ENCODE assay signal across 14 cellular contexts in the genomic region with DNA sequence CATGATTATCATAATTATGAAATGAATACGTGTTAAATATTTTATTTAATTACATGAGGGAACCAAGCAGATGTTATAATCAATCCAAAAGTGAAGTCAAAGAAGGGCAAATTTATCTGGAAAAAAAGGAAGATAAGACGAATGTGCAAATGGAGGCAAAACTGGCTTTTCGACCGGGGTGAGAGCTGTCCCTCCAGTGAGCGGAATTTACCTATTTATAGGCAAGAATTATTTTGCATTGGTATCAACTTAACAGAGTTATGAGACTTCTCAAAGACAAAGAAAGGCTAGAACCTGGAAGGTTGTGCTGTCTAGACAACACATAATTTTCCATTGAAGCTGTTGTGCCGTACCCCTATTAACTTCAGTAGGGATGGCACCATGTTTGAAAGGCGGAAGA. TPM values are rescaled to one million over a fixed set of nuclear protein-coding genes. Genes with fewer than 3 reads are reported as not detected.
DNase-seq lines count a peak whose midpoint lies in the region; ATAC-seq, FAIRE-seq and TF ChIP-seq lines count a peak whose summit lies in the region.
"Had no signal": no experiment of that assay in that cellular context is flagged by ENCODE, and none has a peak within 500 bp of the region (broad histone marks: within the 10 kb centered on the region; RNA-seq: fewer than 3 reads in every experiment).

No MANE protein-coding gene starts in this region.

- ATAC-seq in stimulated activated naive CD8-positive, alpha-beta T cell treated with anti-CD3 and anti-CD28 coated beads, Interleukin-15, amount 100 ng/mL, for 72 hours, result no peak
- ATAC-seq in activated CD8-positive, alpha-beta T cell treated with anti-CD3 and anti-CD28 coated beads for 36 hours, result no peak
- ATAC-seq in naive B cell (ENCODE audit: low read depth in 2 of 2) (no peak), GM18861 (IDR thresholded peaks at IDR 0.05; ENCODE audit: unreplicated experiment) (no peak)
- ATAC-seq: Right ventricle myocardium inferior had no signal

- intact Hi-C loops in activated CD8-positive, alpha-beta T cell treated with anti-CD3 and anti-CD28 coated beads for 36 hours (cut with micrococcal nuclease), result no loop called here

- H3K27me3 Mint-ChIP-seq in stimulated activated naive CD8-positive, alpha-beta T cell treated with anti-CD3 and anti-CD28 coated beads, Interleukin-15, Interleukin-2, amounts not matched to agents 100 ng/mL and 50 ng/mL, for 24 hours, result no peaks in the 10 kb centered on the region
- H3K27me3 Mint-ChIP-seq in stimulated activated naive CD8-positive, alpha-beta T cell treated with anti-CD3 and anti-CD28 coated beads, Interleukin-15, amount 100 ng/mL, for 72 hours, result no peaks in the 10 kb centered on the region
- no peaks in the 10 kb centered on the region for H3K27me3 Mint-ChIP-seq in activated CD8-positive, alpha-beta T cell treated with anti-CD3 and anti-CD28 coated beads for 36 hours
- H3K27me3 Mint-ChIP-seq in naive B cell, result no peaks in the 10 kb centered on the region

- TF ChIP-seq POLR2A in H54 (IDR thresholded peaks at IDR 0.05; ENCODE audit: low read depth, low read length), result no peak

- CTCF ChIA-PET in activated CD8-positive, alpha-beta T cell treated with anti-CD3 and anti-CD28 coated beads for 36 hours (lab: Charles Lee), result no interaction called here

- H3K9me3 Mint-ChIP-seq in stimulated activated naive CD8-positive, alpha-beta T cell treated with anti-CD3 and anti-CD28 coated beads, Interleukin-15, Interleukin-2, amounts not matched to agents 100 ng/mL and 50 ng/mL, for 24 hours, result peaks cover 4% of the 10 kb centered on the region
- H3K9me3 Mint-ChIP-seq in stimulated activated naive CD8-positive, alpha-beta T cell treated with anti-CD3 and anti-CD28 coated beads, Interleukin-15, amount 100 ng/mL, for 72 hours, result no peaks in the 10 kb centered on the region
- no peaks in the 10 kb centered on the region for H3K9me3 Mint-ChIP-seq in activated CD8-positive, alpha-beta T cell treated with anti-CD3 and anti-CD28 coated beads for 36 hours
- H3K9me3 Mint-ChIP-seq in naive B cell, result no peaks in the 10 kb centered on the region

- POLR2A ChIA-PET in activated CD8-positive, alpha-beta T cell treated with anti-CD3 and anti-CD28 coated beads for 36 hours (lab: Charles Lee), result interaction anchor here (0.8 kb wide), 1 partner anchor 20 kb away, joined by 3 read pairs; no protein-coding TSS in a partner anchor

- H3K4me3 Mint-ChIP-seq in stimulated activated naive CD8-positive, alpha-beta T cell treated with anti-CD3 and anti-CD28 coated beads, Interleukin-15, Interleukin-2, amounts not matched to agents 100 ng/mL and 50 ng/mL, for 24 hours, result peak overlapping the region; percentile 65
- peak overlapping the region in 1 of 2 donors; percentile 60 for H3K4me3 Mint-ChIP-seq in stimulated activated naive CD8-positive, alpha-beta T cell treated with anti-CD3 and anti-CD28 coated beads, Interleukin-15, amount 100 ng/mL, for 72 hours
- H3K4me3 Mint-ChIP-seq in activated CD8-positive, alpha-beta T cell treated with anti-CD3 and anti-CD28 coated beads for 36 hours, result peak overlapping the region; percentile 54
- peak overlapping the region in 5 of 8 donors; percentile 73 to 98 (median 88) for H3K4me3 Mint-ChIP-seq in naive B cell

- H3K4me1 Mint-ChIP-seq in stimulated activated naive CD8-positive, alpha-beta T cell treated with anti-CD3 and anti-CD28 coated beads, Interleukin-15, Interleukin-2, amounts not matched to agents 100 ng/mL and 50 ng/mL, for 24 hours (ENCODE audit: low read depth), result peaks cover 62% of the 10 kb centered on the region
- H3K4me1 Mint-ChIP-seq in stimulated activated naive CD8-positive, alpha-beta T cell treated with anti-CD3 and anti-CD28 coated beads, Interleukin-15, amount 100 ng/mL, for 72 hours, result peaks cover 67% of the 10 kb centered on the region
- H3K4me1 Mint-ChIP-seq in activated CD8-positive, alpha-beta T cell treated with anti-CD3 and anti-CD28 coated beads for 36 hours (ENCODE audit: low read depth), result peaks cover 44% of the 10 kb centered on the region
- peaks cover 39 to 74% (median 60%) of the 10 kb centered on the region in 3 donors for H3K4me1 Mint-ChIP-seq in naive B cell

- FAIRE-seq in H54 (lab: Jason Lieb, UNC), result no peak

- peaks cover 36% of the 10 kb centered on the region for H3K36me3 Mint-ChIP-seq in stimulated activated naive CD8-positive, alpha-beta T cell treated with anti-CD3 and anti-CD28 coated beads, Interleukin-15, Interleukin-2, amounts not matched to agents 100 ng/mL and 50 ng/mL, for 24 hours (ENCODE audit: low read depth)
- peaks cover 33% of the 10 kb centered on the region for H3K36me3 Mint-ChIP-seq in activated CD8-positive, alpha-beta T cell treated with anti-CD3 and anti-CD28 coated beads for 36 hours (ENCODE audit: low read depth)
- peaks cover 15 to 18% of the 10 kb centered on the region in 2 donors for H3K36me3 Mint-ChIP-seq in naive B cell

- no peak for DNase-seq in stimulated activated naive CD8-positive, alpha-beta T cell treated with anti-CD3 and anti-CD28 coated beads, Interleukin-15, amount 100 ng/mL, for 72 hours
- DNase-seq in activated CD8-positive, alpha-beta T cell treated with anti-CD3 and anti-CD28 coated beads for 36 hours, result no peak
- DNase-seq in naive B cell (no peak), foreskin melanocyte (no peak), H54 (ENCODE audit: insufficient read length, low spot score) (no peak)
- DNase-seq: activated CD4-positive, alpha-beta T cell treated with anti-CD3 and anti-CD28 coated beads for 1 hour; foreskin fibroblast; NCI-H1694 treated with DMSO at 0.1 percent for 48 hours; NCI-H446; sigmoid colon; stimulated activated CD4-positive, alpha-beta T cell treated with anti-CD3 and anti-CD28 coated beads, Interleukin-1b, Interleukin-23, amount 100 ng/mL, for 48 hours had no signal

- no peak for TF ChIP-seq CTCF in activated CD8-positive, alpha-beta T cell treated with anti-CD3 and anti-CD28 coated beads for 36 hours (IDR thresholded peaks at IDR 0.05)

- no peak overlapping the region for H3K27ac Mint-ChIP-seq in stimulated activated naive CD8-positive, alpha-beta T cell treated with anti-CD3 and anti-CD28 coated beads, Interleukin-15, Interleukin-2, amounts not matched to agents 100 ng/mL and 50 ng/mL, for 24 hours
- no peak overlapping the region for H3K27ac Mint-ChIP-seq in stimulated activated naive CD8-positive, alpha-beta T cell treated with anti-CD3 and anti-CD28 coated beads, Interleukin-15, amount 100 ng/mL, for 72 hours
- no peak overlapping the region for H3K27ac Mint-ChIP-seq in activated CD8-positive, alpha-beta T cell treated with anti-CD3 and anti-CD28 coated beads for 36 hours
- peak overlapping the region in 3 of 6 donors; percentile 7 to 95 (median 88) for H3K27ac Mint-ChIP-seq in naive B cell

RNA-seq across cellular contexts. Expression of gene GGA2, which starts 1.4 kb away (rescaled TPM):
- 10 to 100 TPM; 91.0 to 96.9 TPM for total RNA-seq in activated CD8-positive, alpha-beta T cell treated with anti-CD3 and anti-CD28 coated beads for 36 hours
- polyA plus RNA-seq in naive B cell (ENCODE audit: low read depth in 6 of 6), result 100 to 1,000 TPM; 154 to 303 (median 222) TPM

RNA-seq across cellular contexts. Expression of gene EARS2, which starts 45.4 kb away (rescaled TPM):
- 10 to 100 TPM; 25.7 to 29.1 TPM for total RNA-seq in activated CD8-positive, alpha-beta T cell treated with anti-CD3 and anti-CD28 coated beads for 36 hours
- 10 to 100 TPM in 2 of 6 donors, 1 to 10 TPM in 4; 3.8 to 15.0 (median 8.2) TPM for polyA plus RNA-seq in naive B cell (ENCODE audit: low read depth in 6 of 6)

RNA-seq across cellular contexts. Expression of gene UBFD1, which starts 45.8 kb away (rescaled TPM):
- 10 to 100 TPM; 51.8 to 54.1 TPM for total RNA-seq in activated CD8-positive, alpha-beta T cell treated with anti-CD3 and anti-CD28 coated beads for 36 hours
- 10 to 100 TPM in 5 of 6 donors, 1 to 10 TPM in 1; 8.8 to 20.1 (median 12.7) TPM for polyA plus RNA-seq in naive B cell (ENCODE audit: low read depth in 6 of 6)

RNA-seq across cellular contexts. Expression of gene COG7, which starts 58.7 kb away (rescaled TPM):
- total RNA-seq in activated CD8-positive, alpha-beta T cell treated with anti-CD3 and anti-CD28 coated beads for 36 hours, result 10 to 100 TPM; 16.4 to 16.7 TPM
- 10 to 100 TPM in 1 of 6 donors, 1 to 10 TPM in 5; 5.8 to 19.3 (median 8.8) TPM for polyA plus RNA-seq in naive B cell (ENCODE audit: low read depth in 6 of 6)
